In the genomic region with DNA sequence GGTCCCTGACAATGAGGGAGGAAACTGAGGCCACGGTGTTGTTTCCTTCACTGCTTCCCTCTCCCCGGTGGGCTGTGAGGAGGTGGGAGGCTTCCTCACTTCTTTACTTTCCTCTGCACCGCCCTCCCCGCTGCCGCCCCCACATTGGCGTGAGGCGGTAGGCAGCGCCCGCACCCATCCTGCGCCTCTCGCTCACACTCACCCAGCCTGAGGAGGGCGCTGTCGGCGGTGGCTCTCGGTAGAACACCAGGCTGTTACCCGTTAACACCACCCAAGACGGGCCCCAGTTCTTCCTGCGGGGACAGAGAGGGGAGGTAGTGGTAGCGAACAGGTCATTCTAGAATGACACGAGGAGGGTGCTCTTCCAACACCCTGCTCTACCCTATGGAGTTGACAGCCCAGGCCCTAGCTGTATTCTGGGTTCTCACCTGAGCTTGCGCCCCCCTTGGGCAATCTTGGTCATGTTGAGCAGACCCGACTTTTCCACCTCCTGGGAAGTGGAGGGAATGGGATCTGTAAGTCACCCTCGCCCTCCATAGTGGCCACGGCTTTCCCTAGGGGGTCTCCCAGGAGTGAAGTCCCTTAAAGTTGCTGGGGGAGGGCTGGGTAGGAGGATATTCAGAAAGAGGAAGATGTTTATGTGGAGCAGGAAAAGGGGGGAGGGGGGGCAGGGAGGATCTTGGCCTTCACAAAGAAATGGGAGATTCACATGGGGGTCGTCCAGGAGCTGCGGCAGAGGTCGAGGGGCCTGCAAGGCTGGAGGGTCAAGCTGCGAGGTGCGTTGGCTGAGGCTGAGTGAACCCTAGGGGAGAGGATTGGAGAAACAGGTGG, we compare ENCODE assay signal across 8 cellular contexts. TPM values are rescaled to one million over a fixed set of nuclear protein-coding genes. Genes with fewer than 3 reads are reported as not detected.
DNase-seq lines count a peak whose midpoint lies in the region; ATAC-seq and TF ChIP-seq lines count a peak whose summit lies in the region.

No MANE protein-coding gene starts in this region.

- intact Hi-C loops in OCI-LY7 (cut with micrococcal nuclease; ENCODE audit: unreplicated experiment), result loop anchor here (5.0 kb wide), 1 partner anchor 266 kb away; no protein-coding TSS in a partner anchor
- intact Hi-C loops in right lobe of liver (cut with DNase I), result no loop called here

- POLR2A ChIA-PET in OCI-LY7 (lab: Charles Lee), result interaction anchor here (0.9 to 1.9 kb wide), 4 partner anchors 11 to 44 kb away, joined by 3 to 9 read pairs (median 4); a partner anchor contains a TSS

- H3K36me3 ChIP-seq in OCI-LY7 (ENCODE audit: insufficient read depth, low read length) (peaks cover 38% of the 10 kb centered on the region), adipocyte (ENCODE audit: control insufficient read depth, insufficient read depth, low read length, severe bottlenecking) (no peaks in the 10 kb centered on the region), right lobe of liver (no peaks in the 10 kb centered on the region)

- peak; percentile 2 to 11 (median 6) for ATAC-seq in right lobe of liver

- H2AFZ ChIP-seq in OCI-LY7 (ENCODE audit: low read length), result peak overlapping the region; percentile 5; the same call in 1 of the 2 replicates

- peaks cover 54% of the 10 kb centered on the region for H3K4me1 ChIP-seq in OCI-LY7 (ENCODE audit: insufficient read depth, low read length, poor library complexity, severe bottlenecking)
- H3K4me1 ChIP-seq in adipocyte (ENCODE audit: control insufficient read depth, insufficient read depth, low read length), result peaks cover 10% of the 10 kb centered on the region
- H3K4me1 ChIP-seq in right lobe of liver, result peaks cover 0 to 13% (median 5%) of the 10 kb centered on the region in 4 donors

- no peak overlapping the region for H3K9ac ChIP-seq in adipocyte (ENCODE audit: low read length)

- H4K20me1 ChIP-seq in OCI-LY7 (ENCODE audit: insufficient read depth, low read length), result no peaks in the 10 kb centered on the region

- peak overlapping the region; percentile 97 for H3K4me2 ChIP-seq in OCI-LY7 (ENCODE audit: low read length)

- TF ChIP-seq POLR2A in right lobe of liver (IDR thresholded peaks at IDR 0.05), result no peak

- CTCF ChIA-PET in OCI-LY7 (lab: Charles Lee; ENCODE audit: unreplicated experiment), result interaction anchor here (0.9 to 1.4 kb wide), 2 partner anchors 11 to 18 kb away, joined by 3 to 5 read pairs; no protein-coding TSS in a partner anchor

- 23% methylated on average over 25 of the region's 29 CpGs for WGBS in right lobe of liver (ENCODE audit: insufficient coverage, low coverage, low lambda C conversion rate, missing lambda C conversion rate)

- H3K9me3 ChIP-seq in OCI-LY7 (ENCODE audit: low read length), result no peaks in the 10 kb centered on the region
- no peaks in the 10 kb centered on the region for H3K9me3 ChIP-seq in adipocyte (ENCODE audit: control insufficient read depth, low read length)
- H3K9me3 ChIP-seq in right lobe of liver, result no peaks in the 10 kb centered on the region

- TF ChIP-seq CTCF in OCI-LY7 (conservative IDR thresholded peaks at IDR 0.05; ENCODE audit: low read length), result peak; percentile 91
- peak in 2 of 4 donors; percentile 12 to 25 for TF ChIP-seq CTCF in right lobe of liver (IDR thresholded peaks at IDR 0.05)

- H3K27me3 ChIP-seq in adipocyte (replicated peaks; ENCODE audit: control insufficient read depth, insufficient read depth, low read length) (peaks cover 87% of the 10 kb centered on the region), right lobe of liver (peaks cover 0 to 14% of the 10 kb centered on the region in 2 donors)

- no peaks in the 10 kb centered on the region for H3K9me2 ChIP-seq in OCI-LY7 (ENCODE audit: insufficient read depth, low read length)

- peak overlapping the region; percentile 76 for H3K4me3 ChIP-seq in OCI-LY7 (ENCODE audit: low read depth, low read length, poor library complexity, severe bottlenecking)
- peak overlapping the region; percentile 24 for H3K4me3 ChIP-seq in adipocyte (ENCODE audit: low read length)
- H3K4me3 ChIP-seq in right lobe of liver, result peak overlapping the region; percentile 25 to 42 (median 29)

- H3K27ac ChIP-seq in OCI-LY7 (ENCODE audit: low read depth, low read length, poor library complexity, severe bottlenecking), result peak overlapping the region; percentile 91
- peak overlapping the region; percentile 26 to 73 (median 66) for H3K27ac ChIP-seq in right lobe of liver

- BruUV-seq in OCI-LY7 (replicated peaks; lab: Mats Ljungman, UMichigan), result no TSS peak

- peaks cover 12% of the 10 kb centered on the region; the same call in 1 of the 2 replicates for H3K79me2 ChIP-seq in OCI-LY7 (ENCODE audit: insufficient read depth, low read depth, low read length)

- DNase-seq in DMS 273 (lab: John Stamatoyannopoulos, UW; ENCODE audit: unreplicated experiment), result peak; percentile 32
- DNase-seq in DMS 273 treated with DMSO at 0.1 percent for 48 hours (lab: John Stamatoyannopoulos, UW), result no peak
- DNase-seq in OCI-LY7 (ENCODE audit: low spot score), result peak; percentile 72
- DNase-seq in adipocyte (ENCODE audit: low read depth), result no peak
- DNase-seq in right lobe of liver, result peak in 1 of 3 donors; percentile 42
- DNase-seq in stimulated activated CD8-positive, alpha-beta memory T cell treated with anti-CD3 and anti-CD28 coated beads, Interleukin-7, amount 100 ng/mL, for 48 hours (ENCODE audit: extremely low read depth in 1 of 2, low read depth in 1 of 2), result peak; percentile 58 to 73
- DNase-seq in GM19240 (ENCODE audit: insufficient read length, low spot score), result no peak
- DNase-seq in LoVo (ENCODE audit: low spot score), result no peak

RNA-seq across cellular contexts. Expression of a gene that starts 3.3 kb away (rescaled TPM):
- total RNA-seq in OCI-LY7 (2014; rRNA removed; shearing (Covaris generic)), result 66.2 and 70.1 TPM in 2 replicates
- 105 and 111 TPM in 2 replicates for total RNA-seq in OCI-LY7 (2022)
- 10 to 100 TPM in 1 of 6 experiments, 1 to 10 TPM in 5; 3.5 to 11.0 (median 6.8) TPM for total RNA-seq in right lobe of liver

RNA-seq across cellular contexts. Expression of a gene that starts 11.5 kb away (rescaled TPM):
- 262 and 272 TPM in 2 replicates for total RNA-seq in OCI-LY7 (2014; rRNA removed; shearing (Covaris generic))
- total RNA-seq in OCI-LY7 (2022) (461 and 465 TPM in 2 replicates), right lobe of liver (10 to 100 TPM; 53.4 to 66.6 (median 60.4) TPM)

RNA-seq across cellular contexts. Expression of a gene that starts 16.8 kb away (rescaled TPM):
- 3.9 and 4.6 TPM in 2 replicates for total RNA-seq in OCI-LY7 (2014; rRNA removed; shearing (Covaris generic))
- 6.0 and 6.5 TPM in 2 replicates for total RNA-seq in OCI-LY7 (2022)
- total RNA-seq in right lobe of liver, result under 1 TPM; 0.16 to 0.74 (median 0.55) TPM

RNA-seq across cellular contexts. Expression of a gene that starts 21.3 kb away (rescaled TPM):
- 3.2 and 3.9 TPM in 2 replicates for total RNA-seq in OCI-LY7 (2014; rRNA removed; shearing (Covaris generic))
- total RNA-seq in OCI-LY7 (2022), result 3.4 and 4.0 TPM in 2 replicates
- total RNA-seq in right lobe of liver, result 100 to 1,000 TPM in 4 of 6 experiments, 10 to 100 TPM in 2; 17.4 to 302 (median 150) TPM

RNA-seq across cellular contexts. Expression of a gene that starts 41.8 kb away (rescaled TPM):
- not detected in 2 replicates for total RNA-seq in OCI-LY7 (2014; rRNA removed; shearing (Covaris generic))
- total RNA-seq in OCI-LY7 (2022) (0.36 and 0.72 TPM in 2 replicates), right lobe of liver (100 to 1,000 TPM in 1 of 6 experiments, 10 to 100 TPM in 5; 14.7 to 123 (median 63.6) TPM)

Comparison
In these comparisons a context has a peak if more than half of its experiments do, and no peak if none do; other contexts are left out.
1. DNase-seq: peak in DMS 273 (single experiment), OCI-LY7 (single experiment) and stimulated activated CD8-positive, alpha-beta memory T cell treated with anti-CD3 and anti-CD28 coated beads, Interleukin-7, amount 100 ng/mL, for 48 hours (2 of 2); none in DMS 273 treated with DMSO at 0.1 percent for 48 hours (single experiment), adipocyte (single experiment), GM19240 (single experiment) and LoVo (single experiment).
2. H3K4me3 ChIP-seq: peak in every context shown above with its lines; median percentile 76 in OCI-LY7; 29 in right lobe of liver; 24 in adipocyte.
3. RNA of a gene that starts 3.3 kb away (total RNA-seq): 66.2 to 111 TPM in OCI-LY7; 3.5 to 11.0 TPM in right lobe of liver; every median in the first group is over 4 times any median in the second.